ENCODE assay signal across 21 cellular contexts in the genomic region with DNA sequence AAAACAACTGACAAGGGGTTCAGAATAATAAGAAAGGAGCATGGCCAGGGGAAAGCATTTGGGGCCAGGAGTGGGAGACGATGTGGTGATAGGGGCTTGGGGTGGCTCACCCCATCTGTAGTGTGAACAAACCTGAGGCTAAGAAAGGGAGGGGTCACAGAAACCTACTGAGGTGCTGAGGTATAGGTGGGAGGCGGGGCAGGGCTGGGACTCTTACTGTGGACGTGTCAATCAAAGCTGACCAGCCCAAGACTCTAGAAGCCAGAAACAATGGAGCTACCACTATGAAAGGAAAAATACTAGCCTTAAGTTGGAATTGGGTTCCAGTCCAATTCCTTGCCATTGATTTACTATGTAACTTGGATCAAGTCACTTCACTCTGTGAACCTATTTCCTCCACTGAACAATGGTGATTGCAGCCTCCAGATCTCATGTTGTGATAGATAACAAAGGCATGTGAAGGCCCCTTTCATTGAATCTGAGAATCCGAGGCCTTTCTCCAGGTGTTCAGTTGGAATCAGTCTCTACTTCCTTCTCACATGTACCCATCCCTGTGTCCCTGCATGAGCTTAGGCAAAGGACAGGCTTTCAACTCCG.
"Had no signal": no experiment of that assay in that cellular context is flagged by ENCODE, and none has a peak within 500 bp of the region (broad histone marks: within the 10 kb centered on the region; RNA-seq: fewer than 3 reads in every experiment).

No MANE protein-coding gene starts in this region.

- H3K9me3 Mint-ChIP-seq: activated CD4-positive, alpha-beta memory T cell treated with anti-CD3 and anti-CD28 coated beads for 36 hours; activated naive CD4-positive, alpha-beta T cell treated with anti-CD3 and anti-CD28 coated beads, Interleukin-2, amount 50 U/mL, for 72 hours; activated T-cell treated with anti-CD3 and anti-CD28 coated beads, Interleukin-2, amount 50 U/mL, for 4 hours; naive thymus-derived CD4-positive, alpha-beta T cell had no signal

- H3K9me3 ChIP-seq: body of pancreas, prostate gland, sigmoid colon, upper lobe of right lung had no signal

- H3K27ac ChIP-seq: coronary artery, prostate gland, sigmoid colon, upper lobe of right lung had no signal

- H3K36me3 ChIP-seq: prostate gland, sigmoid colon, upper lobe of right lung had no signal

- H3K27ac Mint-ChIP-seq: activated CD4-positive, alpha-beta memory T cell treated with anti-CD3 and anti-CD28 coated beads for 36 hours; activated naive CD4-positive, alpha-beta T cell treated with anti-CD3 and anti-CD28 coated beads, Interleukin-2, amount 50 U/mL, for 72 hours had no signal

- H3K4me3 Mint-ChIP-seq: activated CD4-positive, alpha-beta memory T cell treated with anti-CD3 and anti-CD28 coated beads for 36 hours; activated T-cell treated with anti-CD3 and anti-CD28 coated beads, Interleukin-2, amount 50 U/mL, for 4 hours; naive thymus-derived CD4-positive, alpha-beta T cell had no signal

- H3K36me3 Mint-ChIP-seq: activated CD4-positive, alpha-beta memory T cell treated with anti-CD3 and anti-CD28 coated beads for 36 hours; activated naive CD4-positive, alpha-beta T cell treated with anti-CD3 and anti-CD28 coated beads, Interleukin-2, amount 50 U/mL, for 72 hours; naive thymus-derived CD4-positive, alpha-beta T cell had no signal

- DNase-seq: activated CD4-positive, alpha-beta memory T cell treated with anti-CD3 and anti-CD28 coated beads for 36 hours; activated CD4-positive, alpha-beta T cell treated with anti-CD3 and anti-CD28 coated beads for 1 hour; activated effector memory CD4-positive, alpha-beta T cell treated with anti-CD3 and anti-CD28 coated beads, Interleukin-2, amount 50 U/mL, for 16 hours; activated T-cell treated with anti-CD3 and anti-CD28 coated beads, Interleukin-2, amount 50 U/mL, for 4 hours; amniotic stem cell; central memory CD4-positive, alpha-beta T cell; effector memory CD4-positive, alpha-beta T cell; head of caudate nucleus; kidney; left ventricle myocardium superior; midbrain; naive thymus-derived CD4-positive, alpha-beta T cell; nucleus accumbens; sigmoid colon; stimulated activated CD4-positive, alpha-beta T cell treated with anti-CD3 and anti-CD28 coated beads, Interleukin-12 subunit alpha, Interleukin-12 subunit beta, amount 100 ng/mL, for 4 hours; stimulated activated naive CD4-positive, alpha-beta T cell had no signal

- ATAC-seq: activated naive CD4-positive, alpha-beta T cell treated with anti-CD3 and anti-CD28 coated beads, Interleukin-2, amount 50 U/mL, for 72 hours; activated T-cell treated with anti-CD3 and anti-CD28 coated beads, Interleukin-2, amount 50 U/mL, for 4 hours; body of pancreas; left ventricle myocardium superior; naive thymus-derived CD4-positive, alpha-beta T cell; upper lobe of right lung had no signal

- H3K4me1 ChIP-seq: prostate gland, sigmoid colon, upper lobe of right lung had no signal

- H3K27me3 ChIP-seq: body of pancreas, sigmoid colon, upper lobe of right lung had no signal

- H3K4me3 ChIP-seq: body of pancreas, coronary artery, prostate gland, sigmoid colon, upper lobe of right lung had no signal
